10 cellular contexts compared by ENCODE assay signal in genomic region chr19:34269081-34269480, GRCh38. TPM values are rescaled to one million over a fixed set of nuclear protein-coding genes. Genes with fewer than 3 reads are reported as not detected.
DNase-seq lines count a peak whose midpoint lies in the region; ATAC-seq, FAIRE-seq and TF ChIP-seq lines count a peak whose summit lies in the region.
"Had no signal": no experiment of that assay in that cellular context is flagged by ENCODE, and none has a peak within 500 bp of the region (broad histone marks: within the 10 kb centered on the region; RNA-seq: fewer than 3 reads in every experiment).

No MANE protein-coding gene starts in this region.

- no peak overlapping the region for H3K4me3 Mint-ChIP-seq in mesothelial cell of epicardium

- H3K9ac ChIP-seq in GM12878 (ENCODE audit: control insufficient read depth, insufficient read depth, low read length), result no peak overlapping the region; the same call in 1 of the 2 replicates

- peaks cover 9% of the 10 kb centered on the region for H3K79me2 ChIP-seq in GM12878 (ENCODE audit: control insufficient read depth, insufficient read depth, low read length)

- TF ChIP-seq RAD21 in GM12878 (IDR thresholded peaks at IDR 0.05; ENCODE audit: insufficient read depth, low read depth, low read length), result no peak

- no peak overlapping the region for H3K4me2 ChIP-seq in GM12878 (ENCODE audit: control insufficient read depth, insufficient read depth)

- no peak overlapping the region; the same call in 1 of the 2 replicates for H2AFZ ChIP-seq in GM12878 (ENCODE audit: control insufficient read depth, low read depth, low read length)

- H3K27me3 ChIP-seq in heart left ventricle (no peaks in the 10 kb centered on the region), GM12878 (replicated peaks in 1 of 2; ENCODE audit: control insufficient read depth in 2 of 2, insufficient read depth in 2 of 2, low read length in 1 of 2) (no peaks in the 10 kb centered on the region), upper lobe of left lung (no peaks in the 10 kb centered on the region)

- TF ChIP-seq POLR2A in heart left ventricle (IDR thresholded peaks at IDR 0.05) (no peak), GM12878 (IDR thresholded peaks at IDR 0.05; ENCODE audit: low read depth, low read length) (no peak), upper lobe of left lung (IDR thresholded peaks at IDR 0.05) (no peak)

- SMC1A ChIA-PET in GM12878 (lab: Charles Lee; ENCODE audit: uncharacterized antibody, unreplicated experiment), result interaction anchor here (0.9 kb wide), 1 partner anchor 24 kb away, joined by 3 read pairs; no protein-coding TSS in a partner anchor

- H3K27ac ChIP-seq in heart left ventricle (peak overlapping the region; percentile 8 to 93 (median 85)), GM12878 (ENCODE audit: control insufficient read depth, insufficient read depth) (peak overlapping the region; percentile 93; the same call in 1 of the 2 replicates), upper lobe of left lung (peak overlapping the region; percentile 75 to 84 (median 84))

- H3K9me3 Mint-ChIP-seq in mesothelial cell of epicardium, result no peaks in the 10 kb centered on the region

- intact Hi-C loops in heart left ventricle (cut with DNase I) (loop anchor here in 4 of 10 donors (5.0 to 10.0 kb wide), 2 partner anchors 63 to 66 kb away; no protein-coding TSS in a partner anchor), Right ventricle myocardium superior (cut with DNase I) (no loop called here), GM12878 (cut with micrococcal nuclease; ENCODE audit: unreplicated experiment) (no loop called here)

- H3K36me3 Mint-ChIP-seq in mesothelial cell of epicardium, result peaks cover 9% of the 10 kb centered on the region

- CTCF ChIA-PET in GM12878 (lab: Yijun Ruan, JAX), result interaction anchor here (1.1 to 1.2 kb wide), 2 partner anchors 43 to 90 kb away, joined by 3 read pairs; no protein-coding TSS in a partner anchor

- DNase-seq in heart left ventricle (no peak), Right ventricle myocardium superior (no peak), GM12878 (ENCODE audit: low read depth, low spot score) (no peak), mesothelial cell of epicardium (ENCODE audit: low spot score in 2 of 2, unreplicated experiment in 2 of 2) (no peak), upper lobe of left lung (no peak), NOMO-1 (lab: John Stamatoyannopoulos, UW; ENCODE audit: unreplicated experiment in 2 of 2) (no peak), EL (no peak)
- DNase-seq: effector CD4-positive, alpha-beta T cell; NK-92 treated with Interleukin-12 subunit alpha and Interleukin-12 subunit beta, amount 100 ng/mL, for 24 hours had no signal

- 47 to 58% (median 53%) methylated on average over 8 of the region's 8 CpGs for WGBS in heart left ventricle, 4 donors
- 52% methylated on average over 8 of the region's 8 CpGs for WGBS in GM12878 (ENCODE audit: insufficient coverage, insufficient replicate concordance, low lambda C conversion rate, missing lambda C conversion rate)
- 42 to 48% methylated on average over 8 of the region's 8 CpGs for WGBS in upper lobe of left lung, 2 donors

- BruUV-seq in GM12878 (replicated peaks; lab: Mats Ljungman, UMichigan), result no TSS peak

- no peaks in the 10 kb centered on the region for H3K27me3 Mint-ChIP-seq in mesothelial cell of epicardium (ENCODE audit: low read depth)

- FAIRE-seq in GM12878 (lab: Jason Lieb, UNC), result no peak

- RAD21 ChIA-PET in GM12878 (lab: Charles Lee; ENCODE audit: unreplicated experiment), result no interaction called here

- peaks cover 44% of the 10 kb centered on the region for H3K4me1 Mint-ChIP-seq in mesothelial cell of epicardium

- no peak for TF ChIP-seq EP300 in GM12878 (IDR thresholded peaks at IDR 0.05; ENCODE audit: borderline replicate concordance in 1 of 2, control insufficient read depth in 1 of 2, low read depth in 2 of 2, low read length in 2 of 2)
- TF ChIP-seq EP300 in upper lobe of left lung (IDR thresholded peaks at IDR 0.05), result no peak

- in situ Hi-C loops in GM12878 (cut with MboI), result no loop called here

- ATAC-seq in heart left ventricle, result no peak
- no peak for ATAC-seq in Right ventricle myocardium superior (ENCODE audit: poor library complexity)
- ATAC-seq in GM12878, result no peak
- ATAC-seq in upper lobe of left lung (ENCODE audit: low FRiP score in 2 of 2), result no peak
- no peak for ATAC-seq in GM21528 (IDR thresholded peaks at IDR 0.05; ENCODE audit: low FRiP score, unreplicated experiment)

- H3K4me3 ChIP-seq in heart left ventricle (peak overlapping the region in 8 of 12 donors; percentile 4 to 58 (median 18)), GM12878 (no peak overlapping the region), upper lobe of left lung (peak overlapping the region in 1 of 4 donors; percentile 9)

- TF ChIP-seq CTCF in heart left ventricle (IDR thresholded peaks at IDR 0.05) (no peak), GM12878 (IDR thresholded peaks at IDR 0.05 in 2 of 3, conservative IDR thresholded peaks at IDR 0.05 in 1 of 3; ENCODE audit: control insufficient read depth in 2 of 3, extremely low read depth in 1 of 3, insufficient read depth in 1 of 3, low read depth in 3 of 3, low read length in 3 of 3) (no peak), mesothelial cell of epicardium (IDR thresholded peaks at IDR 0.05; ENCODE audit: unreplicated experiment) (no peak), upper lobe of left lung (IDR thresholded peaks at IDR 0.05) (no peak)

- H3K27ac Mint-ChIP-seq in mesothelial cell of epicardium, result peak overlapping the region; percentile 75

- peaks cover 0 to 5% (median 0%) of the 10 kb centered on the region in 9 donors for H3K36me3 ChIP-seq in heart left ventricle
- no peaks in the 10 kb centered on the region for H3K36me3 ChIP-seq in GM12878 (ENCODE audit: control insufficient read depth in 2 of 2, insufficient read depth in 2 of 2, low read length in 1 of 2)
- H3K36me3 ChIP-seq in upper lobe of left lung, result no peaks in the 10 kb centered on the region

- H3K9me3 ChIP-seq in heart left ventricle, result no peaks in the 10 kb centered on the region
- no peaks in the 10 kb centered on the region for H3K9me3 ChIP-seq in GM12878 (replicated peaks; ENCODE audit: control insufficient read depth, insufficient read depth, low read length)
- H3K9me3 ChIP-seq in upper lobe of left lung, result no peaks in the 10 kb centered on the region

- peaks cover 0 to 75% (median 53%) of the 10 kb centered on the region in 12 donors for H3K4me1 ChIP-seq in heart left ventricle
- H3K4me1 ChIP-seq in GM12878 (ENCODE audit: control insufficient read depth, insufficient read depth, low read length), result peaks cover 22% of the 10 kb centered on the region
- H3K4me1 ChIP-seq in upper lobe of left lung, result peaks cover 43 to 52% (median 47%) of the 10 kb centered on the region in 4 donors

- POLR2A ChIA-PET in GM12878 (lab: Charles Lee), result interaction anchor here (0.6 kb wide), 1 partner anchor 91 kb away, joined by 4 read pairs; no protein-coding TSS in a partner anchor

- no peaks in the 10 kb centered on the region for H4K20me1 ChIP-seq in GM12878 (ENCODE audit: control insufficient read depth, insufficient read depth)

TF ChIP-seq in GM12878, 131 proteins besides CTCF, POLR2A, EP300 and RAD21:
- no peak for TF ChIP-seq RFX5 (IDR thresholded peaks at IDR 0.05; ENCODE audit: low read depth, low read length)
- TF ChIP-seq JUNB (IDR thresholded peaks at IDR 0.05), result no peak

RNA-seq across cellular contexts. Expression of gene GARRE1, which starts 14.7 kb away (rescaled TPM):
- total RNA-seq in heart left ventricle (10 to 100 TPM; 16.3 to 34.7 (median 22.3) TPM), Right ventricle myocardium superior (15.3 TPM), GM12878 (2014; rRNA removed) (5.8 and 7.3 TPM in 2 replicates), GM12878 (2014; rRNA removed; fragmentation: Illumina TruSeq; extraction: Trizol) (4.9 and 5.2 TPM in 2 replicates), GM12878 (2021) (6.0 and 9.4 TPM in 2 replicates), mesothelial cell of epicardium (50.3 to 52.4 TPM (median 50.5 TPM) in 3 replicates), upper lobe of left lung (10 to 100 TPM; 18.2 to 36.7 (median 28.1) TPM)
- polyA plus RNA-seq in heart left ventricle (10 to 100 TPM in 1 of 2 donors, 1 to 10 TPM in 1; 7.8 to 12.9 TPM), GM12878 (2011; rRNA removed) (6.8 and 8.4 TPM in 2 replicates), GM12878 (2014; fragmentation: Illumina TruSeq; extraction: Trizol) (4.9 and 5.0 TPM in 2 replicates), GM12878 (2014; fragmentation: Nextera tagmentation; extraction: Ambion mirVana) (1 to 10 TPM; 1.1 to 2.5 TPM), GM12878 (2014; rRNA removed) (6.0 and 6.6 TPM in 2 replicates), GM12878 (2016; fragmentation: Nextera tagmentation; extraction: Ambion mirVana) (1 to 10 TPM; 5.0 to 5.1 TPM)
- total RNA-seq in GM12878 (2013; cell fraction: nucleolus; rRNA removed), result 28.7 and 30.3 TPM in 2 replicates
- 3.3 TPM for polyA plus RNA-seq in GM12878 (2011; ENCODE audit: low read depth)
- polyA plus RNA-seq in GM12878 (2011; cell fraction: cytosol; rRNA removed), result 5.6 and 7.4 TPM in 2 replicates
- 10.1 and 10.5 TPM in 2 replicates for polyA plus RNA-seq in GM12878 (2011; cell fraction: nucleus; rRNA removed)
- polyA plus RNA-seq in GM12878 (2012), result 5.5 and 6.8 TPM in 2 replicates
- 6.2 and 7.8 TPM in 2 replicates for polyA minus RNA-seq in GM12878 (2011; rRNA and poly(A)+ RNA removed)
- 2.1 and 3.8 TPM in 2 replicates for polyA minus RNA-seq in GM12878 (2011; cell fraction: cytosol; rRNA and poly(A)+ RNA removed)
- polyA minus RNA-seq in GM12878 (2011; cell fraction: nucleus; rRNA and poly(A)+ RNA removed), result 4.4 and 5.6 TPM in 2 replicates
